ENCODE assay signal across 32 cellular contexts in the genomic region with DNA sequence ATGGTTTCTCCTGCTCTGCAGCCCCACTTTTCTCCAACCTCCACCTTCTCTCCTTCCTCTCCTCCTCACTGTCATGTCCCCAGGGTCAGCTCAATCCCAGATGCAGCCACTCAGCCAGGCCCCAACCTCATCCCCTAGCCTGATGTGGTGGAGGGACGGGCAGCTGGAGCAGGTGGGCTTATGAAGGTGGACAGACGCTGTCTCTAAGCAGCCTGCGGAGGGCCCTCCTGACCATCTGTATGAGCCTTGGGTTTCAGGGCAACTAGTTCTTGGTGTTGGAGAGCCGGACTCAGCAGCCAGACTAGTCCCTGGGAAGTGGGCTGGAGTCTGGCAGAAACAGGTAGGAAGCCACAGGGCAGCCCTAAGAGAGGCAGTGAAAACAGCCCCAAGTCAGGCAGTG. TPM values are rescaled to one million over a fixed set of nuclear protein-coding genes. Genes with fewer than 3 reads are reported as not detected.
"Had no signal": no experiment of that assay in that cellular context is flagged by ENCODE, and none has a peak within 500 bp of the region (broad histone marks: within the 10 kb centered on the region; RNA-seq: fewer than 3 reads in every experiment).

No MANE protein-coding gene starts in this region.

- H3K4me1 ChIP-seq: breast epithelium had no signal

- H3K9me3 ChIP-seq: adrenal gland, body of pancreas, breast epithelium had no signal

- H3K27me3 ChIP-seq: adrenal gland, body of pancreas had no signal

- ATAC-seq: activated CD4-positive, alpha-beta T cell treated with anti-CD3 and anti-CD28 coated beads for 36 hours; activated CD4-positive, CD25-positive, alpha-beta regulatory T cell treated with anti-CD3 and anti-CD28 coated beads, Interleukin-2, amount 50 U/mL, for 24 hours; activated CD8-positive, alpha-beta T cell treated with anti-CD3 and anti-CD28 coated beads, Interleukin-2, amount 10 ng/mL, durations not matched to agents 7 days and 5 days; body of pancreas; PC-3; Right ventricle myocardium inferior had no signal

- H3K36me3 ChIP-seq: adrenal gland, breast epithelium had no signal

- FAIRE-seq: astrocyte, RCC 7860 had no signal

- H3K4me3 ChIP-seq: adrenal gland, body of pancreas, breast epithelium had no signal

- H3K27ac ChIP-seq: adrenal gland, body of pancreas, breast epithelium, RWPE1 had no signal

- DNase-seq: activated CD4-positive, alpha-beta T cell treated with anti-CD3 and anti-CD28 coated beads for 36 hours; activated CD4-positive, alpha-beta T cell treated with anti-CD3 and anti-CD28 coated beads, Interleukin-2, amount 10 ng/mL, durations not matched to agents 7 days and 5 days; activated CD4-positive, alpha-beta T cell treated with anti-CD3 and anti-CD28 coated beads, Interleukin-2, amount 50 U/mL, for 48 hours; activated CD8-positive, alpha-beta T cell treated with anti-CD3 and anti-CD28 coated beads, Interleukin-2, amount 10 ng/mL, durations not matched to agents 7 days and 5 days; activated gamma-delta T cell; activated naive CD4-positive, alpha-beta T cell treated with Interleukin-2 at 50 U/mL for 16 hours; activated T-cell treated with anti-CD3 and anti-CD28 coated beads, Interleukin-2, amount 50 U/mL, for 24 hours; adrenal gland; body of pancreas; Karpas-422; KBM-7; NCI-H1105; NCI-H1417 treated with DMSO at 0.1 percent for 48 hours; NCI-H187 treated with DMSO at 0.1 percent for 48 hours; NCI-H2081; NCI-H510A; NCI-H82; NK-92 treated with Interleukin-12 subunit alpha and Interleukin-12 subunit beta, amount 100 ng/mL, for 24 hours; PC-3; SIG-M5; T1000 had no signal

RNA-seq across cellular contexts. Expression of a gene that starts 18.1 kb away (rescaled TPM):
- total RNA-seq: activated CD8-positive, alpha-beta T cell treated with anti-CD3 and anti-CD28 coated beads, Interleukin-2, amount 10 ng/mL, durations not matched to agents 7 days and 5 days; activated T-helper 2 cell treated with anti-CD3 and anti-CD28 coated beads, Interferon-gamma antibody, Interleukin-2, Interleukin-4, amounts not matched to agents 10 μg/mL and 5 μg/mL and 100 μg/mL, durations not matched to agents 14 hours and 24 hours and 36 hours; adrenal gland; astrocyte; body of pancreas; cardiac septum; PC-3; Right ventricle myocardium inferior; SK-MEL-5; T-helper 1 cell treated with Interleukin-12 subunit alpha and Interleukin-12 subunit beta and Interleukin-4 antibody, amounts not matched to agents 30 ng/mL and 1 ng/mL, for 36 hours; T-helper 2 cell treated with Interferon-gamma antibody and Interleukin-4, amounts not matched to agents 100 ng/mL and 5 ng/mL, for 36 hours had no signal

RNA-seq across cellular contexts. Expression of a gene that starts 37.8 kb away (rescaled TPM):
- total RNA-seq: activated CD8-positive, alpha-beta T cell treated with anti-CD3 and anti-CD28 coated beads, Interleukin-2, amount 10 ng/mL, durations not matched to agents 7 days and 5 days; body of pancreas; cardiac septum; Right ventricle myocardium inferior; T-helper 1 cell treated with Interleukin-12 subunit alpha and Interleukin-12 subunit beta and Interleukin-4 antibody, amounts not matched to agents 30 ng/mL and 1 ng/mL, for 36 hours had no signal
